In the genomic region with DNA sequence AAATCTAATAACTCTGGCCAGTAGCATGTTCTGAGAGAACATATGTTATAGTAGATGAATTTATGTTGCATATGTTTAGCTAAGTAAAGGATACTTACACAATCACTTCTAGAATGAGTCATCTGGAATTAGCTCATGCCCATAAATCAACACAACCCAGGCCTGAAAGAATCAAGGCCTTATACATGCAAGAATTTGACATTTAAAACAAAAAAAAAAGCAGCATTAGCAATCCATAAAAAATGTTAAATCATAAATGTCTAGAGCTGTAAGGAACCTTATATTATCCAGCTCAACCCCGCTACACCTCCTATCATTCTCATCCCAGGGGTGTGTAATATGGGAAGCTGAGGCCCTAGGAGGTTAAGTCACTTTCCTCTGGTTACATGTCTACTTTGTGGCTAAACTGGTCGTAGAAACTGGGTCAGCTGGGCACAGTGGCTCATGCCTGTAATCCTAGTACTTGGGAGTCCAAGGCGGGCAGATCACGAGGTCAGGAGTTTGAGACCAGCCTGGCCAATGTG, we compare ENCODE assay signal across 9 cellular contexts.
DNase-seq lines count a peak whose midpoint lies in the region; ATAC-seq, FAIRE-seq and TF ChIP-seq lines count a peak whose summit lies in the region.
"Had no signal": no experiment of that assay in that cellular context is flagged by ENCODE, and none has a peak within 500 bp of the region (broad histone marks: within the 10 kb centered on the region; RNA-seq: fewer than 3 reads in every experiment).

No MANE protein-coding gene starts in this region.

- TF ChIP-seq CTCF in D721Med (IDR thresholded peaks at IDR 0.05; ENCODE audit: insufficient read depth, missing control alignments), result no peak

- peak overlapping the region in 1 of 2 donors; percentile 11 for H3K27ac Mint-ChIP-seq in activated naive CD4-positive, alpha-beta T cell treated with anti-CD3 and anti-CD28 coated beads, Interleukin-2, amount 50 U/mL, for 72 hours
- H3K27ac Mint-ChIP-seq in T-helper 2 cell treated with Interferon-gamma antibody and Interleukin-4, amounts not matched to agents 5 μg/mL and 100 μg/mL, for 36 hours, result peak overlapping the region; percentile 53

- TF ChIP-seq POLR2A in GM18505 (IDR thresholded peaks at IDR 0.05; ENCODE audit: borderline replicate concordance, extremely low read depth, insufficient read depth, insufficient read length), result no peak

- no peaks in the 10 kb centered on the region for H3K27me3 Mint-ChIP-seq in T-helper 2 cell treated with Interferon-gamma antibody and Interleukin-4, amounts not matched to agents 5 μg/mL and 100 μg/mL, for 36 hours (ENCODE audit: low read depth)

- H3K9me3 Mint-ChIP-seq in activated naive CD4-positive, alpha-beta T cell treated with anti-CD3 and anti-CD28 coated beads, Interleukin-2, amount 50 U/mL, for 72 hours, result peaks cover 0 to 8% of the 10 kb centered on the region in 2 donors
- no peaks in the 10 kb centered on the region for H3K9me3 Mint-ChIP-seq in T-helper 2 cell treated with Interferon-gamma antibody and Interleukin-4, amounts not matched to agents 5 μg/mL and 100 μg/mL, for 36 hours

- peaks cover 75% of the 10 kb centered on the region for H3K4me1 Mint-ChIP-seq in T-helper 2 cell treated with Interferon-gamma antibody and Interleukin-4, amounts not matched to agents 5 μg/mL and 100 μg/mL, for 36 hours (ENCODE audit: low read depth)

- no peak for FAIRE-seq in D721Med (lab: Jason Lieb, UNC)
- FAIRE-seq: endometrium had no signal

- ATAC-seq in activated naive CD4-positive, alpha-beta T cell treated with anti-CD3 and anti-CD28 coated beads, Interleukin-2, amount 50 U/mL, for 72 hours, result peak; percentile 78 to 80
- no peak for ATAC-seq in GM18505 (IDR thresholded peaks at IDR 0.05; ENCODE audit: unreplicated experiment)

- peaks cover 0 to 14% of the 10 kb centered on the region in 2 donors for H3K36me3 Mint-ChIP-seq in activated naive CD4-positive, alpha-beta T cell treated with anti-CD3 and anti-CD28 coated beads, Interleukin-2, amount 50 U/mL, for 72 hours
- H3K36me3 Mint-ChIP-seq in T-helper 2 cell treated with Interferon-gamma antibody and Interleukin-4, amounts not matched to agents 5 μg/mL and 100 μg/mL, for 36 hours (ENCODE audit: low read depth), result peaks cover 3% of the 10 kb centered on the region

- DNase-seq in activated naive CD4-positive, alpha-beta T cell treated with anti-CD3 and anti-CD28 coated beads, Interleukin-2, amount 50 U/mL, for 72 hours (ENCODE audit: low spot score in 2 of 2), result no peak
- DNase-seq in activated naive CD4-positive, alpha-beta T cell treated with anti-CD3 and anti-CD28 coated beads, Interleukin-2, amount 50 U/mL, for 16 hours, result no peak
- DNase-seq in T-helper 2 cell treated with Interferon-gamma antibody and Interleukin-4, amounts not matched to agents 5 μg/mL and 100 μg/mL, for 36 hours (ENCODE audit: low spot score), result no peak
- peak; percentile 98 for DNase-seq in iris pigment epithelial cell (ENCODE audit: low read depth)
- DNase-seq in NCI-H526 (lab: John Stamatoyannopoulos, UW), result no peak
- DNase-seq in D721Med (ENCODE audit: insufficient read length, low spot score), result no peak
- no peak for DNase-seq in SK-N-DZ (ENCODE audit: low spot score)

- no peak overlapping the region for H3K4me3 Mint-ChIP-seq in T-helper 2 cell treated with Interferon-gamma antibody and Interleukin-4, amounts not matched to agents 5 μg/mL and 100 μg/mL, for 36 hours
